ENCODE assay signal across 18 cellular contexts in genomic region chr11:559020-559620, GRCh38. TPM values are rescaled to one million over a fixed set of nuclear protein-coding genes. Genes with fewer than 3 reads are reported as not detected.
DNase-seq lines count a peak whose midpoint lies in the region; ATAC-seq and TF ChIP-seq lines count a peak whose summit lies in the region.
"Had no signal": no experiment of that assay in that cellular context is flagged by ENCODE, and none has a peak within 500 bp of the region (broad histone marks: within the 10 kb centered on the region; RNA-seq: fewer than 3 reads in every experiment).

No MANE protein-coding gene starts in this region.

- CTCF ChIA-PET in Calu3 (lab: Charles Lee): no interaction called here
- CTCF ChIA-PET in activated CD8-positive, alpha-beta T cell treated with anti-CD3 and anti-CD28 coated beads for 36 hours (lab: Charles Lee): interaction anchor here (1.2 kb wide), 1 partner anchor 164 kb away, joined by 5 read pairs; no protein-coding TSS in a partner anchor

- H3K27me3 ChIP-seq in OCI-LY3 (ENCODE audit: low read depth, low read length): no peaks in the 10 kb centered on the region

- no peak overlapping the region for H3K9ac ChIP-seq in OCI-LY3 (ENCODE audit: low read length)

- H3K79me2 ChIP-seq in OCI-LY3 (ENCODE audit: low read length): peaks cover 7% of the 10 kb centered on the region; the same call in 1 of the 2 replicates

- 0 out of 2 replicates have a peak, but pooled peaks have one; percentile 13 for TF ChIP-seq CTCF in 22Rv1 (IDR thresholded peaks at IDR 0.05)
- no peak for TF ChIP-seq CTCF in Calu3 (IDR thresholded peaks at IDR 0.05; ENCODE audit: unreplicated experiment)
- TF ChIP-seq CTCF in OCI-LY3 (IDR thresholded peaks at IDR 0.05; ENCODE audit: low read depth, low read length): peak; percentile 12
- TF ChIP-seq CTCF in activated CD8-positive, alpha-beta T cell treated with anti-CD3 and anti-CD28 coated beads for 36 hours (IDR thresholded peaks at IDR 0.05): no peak

- peak overlapping the region; percentile 93 for H3K4me2 ChIP-seq in OCI-LY3 (ENCODE audit: low read length)

- H4K20me1 ChIP-seq in OCI-LY3 (ENCODE audit: insufficient read depth, low read length): peaks cover 10% of the 10 kb centered on the region

- H3K4me1 ChIP-seq in OCI-LY3 (ENCODE audit: low read length): peaks cover 22% of the 10 kb centered on the region

- POLR2A ChIA-PET in activated CD8-positive, alpha-beta T cell treated with anti-CD3 and anti-CD28 coated beads for 36 hours (lab: Charles Lee): interaction anchor here (1.6 to 1.9 kb wide), 2 partner anchors 23 to 54 kb away, joined by 4 to 10 read pairs; partner anchors contain the start of genes HRAS and LRRC56

- no peak overlapping the region for H3K4me3 ChIP-seq in OCI-LY3 (ENCODE audit: low read length)

- H3K36me3 ChIP-seq in OCI-LY3 (replicated peaks; ENCODE audit: low read depth, low read length): no peaks in the 10 kb centered on the region
- H3K36me3 ChIP-seq: right atrium auricular region, tibial nerve had no signal

- ATAC-seq in memory B cell (ENCODE audit: low read depth) (no peak), GM18870 (IDR thresholded peaks at IDR 0.05; ENCODE audit: unreplicated experiment) (no peak)
- ATAC-seq in activated CD8-positive, alpha-beta T cell treated with anti-CD3 and anti-CD28 coated beads for 36 hours: no peak
- ATAC-seq: PC-3 had no signal

- no peak overlapping the region for H2AFZ ChIP-seq in OCI-LY3 (ENCODE audit: low read depth, low read length)

- H3K27ac Mint-ChIP-seq in Calu3 (ENCODE audit: unreplicated experiment) (peak overlapping the region; percentile 13), memory B cell (peak overlapping the region; percentile 60)
- no peak overlapping the region for H3K27ac Mint-ChIP-seq in activated CD8-positive, alpha-beta T cell treated with anti-CD3 and anti-CD28 coated beads for 36 hours

- H3K4me3 Mint-ChIP-seq in Calu3 (ENCODE audit: low read depth, unreplicated experiment) (no peak overlapping the region), memory B cell (no peak overlapping the region)
- no peak overlapping the region for H3K4me3 Mint-ChIP-seq in activated CD8-positive, alpha-beta T cell treated with anti-CD3 and anti-CD28 coated beads for 36 hours

- intact Hi-C loops in Calu3 (cut with micrococcal nuclease; ENCODE audit: unreplicated experiment): loop anchor here (10.0 kb wide), 1 partner anchor 166 kb away; no protein-coding TSS in a partner anchor
- intact Hi-C loops in activated CD8-positive, alpha-beta T cell treated with anti-CD3 and anti-CD28 coated beads for 36 hours (cut with micrococcal nuclease): loop anchor here (5.0 kb wide), 1 partner anchor 168 kb away; no protein-coding TSS in a partner anchor

- H3K27ac ChIP-seq in 22Rv1 (peak overlapping the region; percentile 98), OCI-LY3 (ENCODE audit: low read length) (no peak overlapping the region)
- H3K27ac ChIP-seq: right atrium auricular region had no signal

- no peaks in the 10 kb centered on the region for H3K4me1 Mint-ChIP-seq in Calu3 (ENCODE audit: low read depth, unreplicated experiment)
- H3K4me1 Mint-ChIP-seq in memory B cell: peaks cover 16% of the 10 kb centered on the region
- H3K4me1 Mint-ChIP-seq in activated CD8-positive, alpha-beta T cell treated with anti-CD3 and anti-CD28 coated beads for 36 hours (ENCODE audit: low read depth): peaks cover 11% of the 10 kb centered on the region

- H3K36me3 Mint-ChIP-seq in Calu3 (ENCODE audit: insufficient read depth, unreplicated experiment): peaks cover 70% of the 10 kb centered on the region
- H3K36me3 Mint-ChIP-seq in memory B cell: peaks cover 2% of the 10 kb centered on the region
- peaks cover 5% of the 10 kb centered on the region for H3K36me3 Mint-ChIP-seq in activated CD8-positive, alpha-beta T cell treated with anti-CD3 and anti-CD28 coated beads for 36 hours (ENCODE audit: low read depth)
- H3K36me3 Mint-ChIP-seq: activated naive CD8-positive, alpha-beta T cell had no signal

- DNase-seq in Calu3: no peak
- no peak for DNase-seq in memory B cell (ENCODE audit: low spot score in 2 of 2)
- no peak for DNase-seq in activated naive CD4-positive, alpha-beta T cell (lab: John Stamatoyannopoulos, UW)
- no peak for DNase-seq in HK-2 (ENCODE audit: unreplicated experiment)
- no peak for DNase-seq in activated CD8-positive, alpha-beta T cell treated with anti-CD3 and anti-CD28 coated beads for 36 hours
- DNase-seq: activated CD8-positive, alpha-beta memory T cell treated with anti-CD3 and anti-CD28 coated beads, Interleukin-2, amount 50 U/mL, for 4 hours; DMS153; HCEC 1CT; NCI-H1092 treated with DMSO at 0.1 percent for 48 hours; NCI-H446; PC-3; stimulated activated CD4-positive, alpha-beta T cell treated with anti-CD3 and anti-CD28 coated beads, Interleukin-2, amount 100 ng/mL, for 48 hours had no signal

- no TSS peak for BruUV-seq in Calu3 (replicated peaks; lab: Mats Ljungman, UMichigan)

- H3K27me3 Mint-ChIP-seq in Calu3 (ENCODE audit: unreplicated experiment) (no peaks in the 10 kb centered on the region), memory B cell (no peaks in the 10 kb centered on the region)
- peaks cover 2% of the 10 kb centered on the region for H3K27me3 Mint-ChIP-seq in activated CD8-positive, alpha-beta T cell treated with anti-CD3 and anti-CD28 coated beads for 36 hours
- H3K27me3 Mint-ChIP-seq: activated naive CD8-positive, alpha-beta T cell had no signal

- H3K9me3 ChIP-seq in OCI-LY3 (ENCODE audit: insufficient read depth, low read length): no peaks in the 10 kb centered on the region
- H3K9me3 ChIP-seq: right atrium auricular region, tibial nerve had no signal

- H3K9me3 Mint-ChIP-seq in Calu3 (ENCODE audit: low read depth, unreplicated experiment): no peaks in the 10 kb centered on the region
- H3K9me3 Mint-ChIP-seq in memory B cell: no peaks in the 10 kb centered on the region
- no peaks in the 10 kb centered on the region for H3K9me3 Mint-ChIP-seq in activated CD8-positive, alpha-beta T cell treated with anti-CD3 and anti-CD28 coated beads for 36 hours

RNA-seq across cellular contexts. Expression of gene LMNTD2, which starts 1.4 kb away (rescaled TPM):
- 7.2 and 7.8 TPM in 2 replicates for total RNA-seq in Calu3 (2022)
- total RNA-seq in activated CD8-positive, alpha-beta T cell treated with anti-CD3 and anti-CD28 coated beads for 36 hours: 1 to 10 TPM in 1 of 2 experiments, under 1 TPM in 1; 0.88 to 1.3 TPM

RNA-seq across cellular contexts. Expression of gene RASSF7, which starts 1.6 kb away (rescaled TPM):
- total RNA-seq in Calu3 (2022): 93.3 and 100 TPM in 2 replicates
- total RNA-seq in activated CD8-positive, alpha-beta T cell treated with anti-CD3 and anti-CD28 coated beads for 36 hours: 10 to 100 TPM; 16.8 to 17.3 TPM

RNA-seq across cellular contexts. Expression of gene PHRF1, which starts 17.1 kb away (rescaled TPM):
- total RNA-seq in Calu3 (2022): 42.3 and 43.2 TPM in 2 replicates
- 10 to 100 TPM; 43.1 to 44.5 TPM for total RNA-seq in activated CD8-positive, alpha-beta T cell treated with anti-CD3 and anti-CD28 coated beads for 36 hours

RNA-seq across cellular contexts. Expression of gene LRRC56, which starts 21.8 kb away (rescaled TPM):
- 2.2 and 2.6 TPM in 2 replicates for total RNA-seq in Calu3 (2022)
- total RNA-seq in activated CD8-positive, alpha-beta T cell treated with anti-CD3 and anti-CD28 coated beads for 36 hours: under 1 TPM; 0.67 to 0.99 TPM

RNA-seq across cellular contexts. Expression of gene HRAS, which starts 23.7 kb away (rescaled TPM):
- total RNA-seq in Calu3 (2022): 42.1 and 47.9 TPM in 2 replicates
- total RNA-seq in activated CD8-positive, alpha-beta T cell treated with anti-CD3 and anti-CD28 coated beads for 36 hours: 10 to 100 TPM; 30.4 to 34.6 TPM

Comparison
In these comparisons a context has a peak if more than half of its experiments do, and no peak if none do; other contexts are left out.
1. CTCF ChIP-seq: peak in 22Rv1 (single experiment) and OCI-LY3 (single experiment); none in Calu3 (single experiment) and activated CD8-positive, alpha-beta T cell treated with anti-CD3 and anti-CD28 coated beads for 36 hours (single experiment).